1 cellular context compared by ENCODE assay signal in the genomic region with DNA sequence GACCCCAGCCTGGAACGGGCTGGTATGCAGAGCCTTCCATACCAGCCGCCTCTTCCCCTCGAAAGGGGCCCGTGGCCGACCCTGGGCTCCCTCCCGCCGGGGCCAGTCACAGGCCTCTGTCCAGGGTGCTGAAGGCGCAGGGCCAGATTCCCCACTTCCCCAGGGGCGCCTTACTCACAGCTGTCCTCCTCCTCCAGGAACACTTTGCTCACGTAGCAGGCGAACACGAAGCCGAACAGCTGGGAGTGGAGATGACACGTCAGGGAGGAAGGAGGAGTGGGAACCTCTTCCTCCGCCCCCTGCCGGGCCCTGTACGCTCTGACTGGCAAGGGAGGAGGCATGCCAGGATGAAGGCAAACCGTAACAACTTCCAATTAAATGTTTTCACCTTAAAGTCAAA.
TF ChIP-seq lines count a peak whose summit lies in the region.

No MANE protein-coding gene starts in this region.

TF ChIP-seq in HEK293, 187 proteins besides CTCF, POLR2A, EP300 and RAD21 (continued from another document and continues in another):
- TF ChIP-seq, protein P1, sequence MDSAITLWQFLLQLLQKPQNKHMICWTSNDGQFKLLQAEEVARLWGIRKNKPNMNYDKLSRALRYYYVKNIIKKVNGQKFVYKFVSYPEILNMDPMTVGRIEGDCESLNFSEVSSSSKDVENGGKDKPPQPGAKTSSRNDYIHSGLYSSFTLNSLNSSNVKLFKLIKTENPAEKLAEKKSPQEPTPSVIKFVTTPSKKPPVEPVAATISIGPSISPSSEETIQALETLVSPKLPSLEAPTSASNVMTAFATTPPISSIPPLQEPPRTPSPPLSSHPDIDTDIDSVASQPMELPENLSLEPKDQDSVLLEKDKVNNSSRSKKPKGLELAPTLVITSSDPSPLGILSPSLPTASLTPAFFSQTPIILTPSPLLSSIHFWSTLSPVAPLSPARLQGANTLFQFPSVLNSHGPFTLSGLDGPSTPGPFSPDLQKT (IDR thresholded peaks at IDR 0.05; ENCODE audit: borderline replicate concordance, low read depth, low read length): no peak
- TF ChIP-seq ZNF629 (tag by site-specific recombination; IDR thresholded peaks at IDR 0.05) (peak; percentile 77), GLIS2 (tag by site-specific recombination; IDR thresholded peaks at IDR 0.05) (no peak; the same call in none of the 2 replicates), ZNF549 (tag by site-specific recombination; IDR thresholded peaks at IDR 0.05) (no peak), KLF16 (tag by site-specific recombination; IDR thresholded peaks at IDR 0.05) (peak; percentile 33; the same call in 1 of the 2 replicates), IKZF3 (tag by site-specific recombination; IDR thresholded peaks at IDR 0.05) (0 out of 2 replicates have a peak, but pooled peaks have one; percentile 11), ZNF600 (tag by site-specific recombination; IDR thresholded peaks at IDR 0.05) (peak; percentile 72), ZNF132 (tag by site-specific recombination; IDR thresholded peaks at IDR 0.05; ENCODE audit: borderline replicate concordance) (no peak), ZNF792 (tag by site-specific recombination; IDR thresholded peaks at IDR 0.05) (no peak), ZNF76 (tag by site-specific recombination; IDR thresholded peaks at IDR 0.05; ENCODE audit: borderline replicate concordance, low read depth) (no peak), ZNF423 (tag by site-specific recombination; IDR thresholded peaks at IDR 0.05) (no peak), ZNF48 (tag by site-specific recombination; IDR thresholded peaks at IDR 0.05) (no peak), ZNF623 (tag by site-specific recombination; IDR thresholded peaks at IDR 0.05) (no peak), ZEB2 (tag by site-specific recombination; IDR thresholded peaks at IDR 0.05) (no peak), WT1 (tag by site-specific recombination; IDR thresholded peaks at IDR 0.05) (peak; percentile 52; the same call in 1 of the 2 replicates), PATZ1 (tag by site-specific recombination; IDR thresholded peaks at IDR 0.05) (peak; percentile 75), ZNF654 (tag by site-specific recombination; IDR thresholded peaks at IDR 0.05; ENCODE audit: low read depth) (no peak), HOXD13 (CRISPR knock-in tag; IDR thresholded peaks at IDR 0.05; ENCODE audit: borderline replicate concordance) (peak; percentile 27; the same call in 1 of the 2 replicates), SP3 (tag by site-specific recombination; IDR thresholded peaks at IDR 0.05) (no peak), ZSCAN30 (tag by site-specific recombination; IDR thresholded peaks at IDR 0.05) (peak; percentile 81; the same call in 1 of the 2 replicates), PRDM1 (tag by site-specific recombination; IDR thresholded peaks at IDR 0.05) (no peak), ZNF658 (tag by site-specific recombination; IDR thresholded peaks at IDR 0.05) (no peak), ZFP3 (tag by site-specific recombination; IDR thresholded peaks at IDR 0.05; ENCODE audit: low read depth) (no peak), YY2 (tag by site-specific recombination; IDR thresholded peaks at IDR 0.05) (no peak), ZNF223 (tag by site-specific recombination; IDR thresholded peaks at IDR 0.05) (no peak), ZNF791 (tag by site-specific recombination; IDR thresholded peaks at IDR 0.05) (no peak), ZNF510 (tag by site-specific recombination; IDR thresholded peaks at IDR 0.05; ENCODE audit: insufficient replicate concordance) (no peak), ZSCAN16 (tag by site-specific recombination; IDR thresholded peaks at IDR 0.05) (no peak), ZFP69B (tag by site-specific recombination; IDR thresholded peaks at IDR 0.05) (0 out of 2 replicates have a peak, but pooled peaks have one; percentile 15), ZNF23 (tag by site-specific recombination; IDR thresholded peaks at IDR 0.05; ENCODE audit: borderline replicate concordance) (no peak), TSHZ1 (tag by site-specific recombination; IDR thresholded peaks at IDR 0.05; ENCODE audit: borderline replicate concordance) (no peak)
- TF ChIP-seq, protein P2, sequence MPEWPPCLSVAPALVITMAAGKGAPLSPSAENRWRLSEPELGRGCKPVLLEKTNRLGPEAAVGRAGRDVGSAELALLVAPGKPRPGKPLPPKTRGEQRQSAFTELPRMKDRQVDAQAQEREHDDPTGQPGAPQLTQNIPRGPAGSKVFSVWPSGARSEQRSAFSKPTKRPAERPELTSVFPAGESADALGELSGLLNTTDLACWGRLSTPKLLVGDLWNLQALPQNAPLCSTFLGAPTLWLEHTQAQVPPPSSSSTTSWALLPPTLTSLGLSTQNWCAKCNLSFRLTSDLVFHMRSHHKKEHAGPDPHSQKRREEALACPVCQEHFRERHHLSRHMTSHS (tag by site-specific recombination; IDR thresholded peaks at IDR 0.05): no peak
- TF ChIP-seq, protein P3, sequence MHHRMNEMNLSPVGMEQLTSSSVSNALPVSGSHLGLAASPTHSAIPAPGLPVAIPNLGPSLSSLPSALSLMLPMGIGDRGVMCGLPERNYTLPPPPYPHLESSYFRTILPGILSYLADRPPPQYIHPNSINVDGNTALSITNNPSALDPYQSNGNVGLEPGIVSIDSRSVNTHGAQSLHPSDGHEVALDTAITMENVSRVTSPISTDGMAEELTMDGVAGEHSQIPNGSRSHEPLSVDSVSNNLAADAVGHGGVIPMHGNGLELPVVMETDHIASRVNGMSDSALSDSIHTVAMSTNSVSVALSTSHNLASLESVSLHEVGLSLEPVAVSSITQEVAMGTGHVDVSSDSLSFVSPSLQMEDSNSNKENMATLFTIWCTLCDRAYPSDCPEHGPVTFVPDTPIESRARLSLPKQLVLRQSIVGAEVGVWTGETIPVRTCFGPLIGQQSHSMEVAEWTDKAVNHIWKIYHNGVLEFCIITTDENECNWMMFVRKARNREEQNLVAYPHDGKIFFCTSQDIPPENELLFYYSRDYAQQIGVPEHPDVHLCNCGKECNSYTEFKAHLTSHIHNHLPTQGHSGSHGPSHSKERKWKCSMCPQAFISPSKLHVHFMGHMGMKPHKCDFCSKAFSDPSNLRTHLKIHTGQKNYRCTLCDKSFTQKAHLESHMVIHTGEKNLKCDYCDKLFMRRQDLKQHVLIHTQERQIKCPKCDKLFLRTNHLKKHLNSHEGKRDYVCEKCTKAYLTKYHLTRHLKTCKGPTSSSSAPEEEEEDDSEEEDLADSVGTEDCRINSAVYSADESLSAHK (tag by site-specific recombination; IDR thresholded peaks at IDR 0.05): no peak
- TF ChIP-seq, protein P4, sequence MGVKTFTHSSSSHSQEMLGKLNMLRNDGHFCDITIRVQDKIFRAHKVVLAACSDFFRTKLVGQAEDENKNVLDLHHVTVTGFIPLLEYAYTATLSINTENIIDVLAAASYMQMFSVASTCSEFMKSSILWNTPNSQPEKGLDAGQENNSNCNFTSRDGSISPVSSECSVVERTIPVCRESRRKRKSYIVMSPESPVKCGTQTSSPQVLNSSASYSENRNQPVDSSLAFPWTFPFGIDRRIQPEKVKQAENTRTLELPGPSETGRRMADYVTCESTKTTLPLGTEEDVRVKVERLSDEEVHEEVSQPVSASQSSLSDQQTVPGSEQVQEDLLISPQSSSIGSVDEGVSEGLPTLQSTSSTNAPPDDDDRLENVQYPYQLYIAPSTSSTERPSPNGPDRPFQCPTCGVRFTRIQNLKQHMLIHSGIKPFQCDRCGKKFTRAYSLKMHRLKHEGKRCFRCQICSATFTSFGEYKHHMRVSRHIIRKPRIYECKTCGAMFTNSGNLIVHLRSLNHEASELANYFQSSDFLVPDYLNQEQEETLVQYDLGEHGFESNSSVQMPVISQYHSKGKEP (tag by site-specific recombination; IDR thresholded peaks at IDR 0.05): no peak
- TF ChIP-seq, protein P5, sequence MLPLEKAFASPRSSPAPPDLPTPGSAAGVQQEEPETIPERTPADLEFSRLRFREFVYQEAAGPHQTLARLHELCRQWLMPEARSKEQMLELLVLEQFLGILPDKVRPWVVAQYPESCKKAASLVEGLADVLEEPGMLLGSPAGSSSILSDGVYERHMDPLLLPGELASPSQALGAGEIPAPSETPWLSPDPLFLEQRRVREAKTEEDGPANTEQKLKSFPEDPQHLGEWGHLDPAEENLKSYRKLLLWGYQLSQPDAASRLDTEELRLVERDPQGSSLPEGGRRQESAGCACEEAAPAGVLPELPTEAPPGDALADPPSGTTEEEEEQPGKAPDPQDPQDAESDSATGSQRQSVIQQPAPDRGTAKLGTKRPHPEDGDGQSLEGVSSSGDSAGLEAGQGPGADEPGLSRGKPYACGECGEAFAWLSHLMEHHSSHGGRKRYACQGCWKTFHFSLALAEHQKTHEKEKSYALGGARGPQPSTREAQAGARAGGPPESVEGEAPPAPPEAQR (tag by site-specific recombination; IDR thresholded peaks at IDR 0.05): no peak
- TF ChIP-seq, protein P6, sequence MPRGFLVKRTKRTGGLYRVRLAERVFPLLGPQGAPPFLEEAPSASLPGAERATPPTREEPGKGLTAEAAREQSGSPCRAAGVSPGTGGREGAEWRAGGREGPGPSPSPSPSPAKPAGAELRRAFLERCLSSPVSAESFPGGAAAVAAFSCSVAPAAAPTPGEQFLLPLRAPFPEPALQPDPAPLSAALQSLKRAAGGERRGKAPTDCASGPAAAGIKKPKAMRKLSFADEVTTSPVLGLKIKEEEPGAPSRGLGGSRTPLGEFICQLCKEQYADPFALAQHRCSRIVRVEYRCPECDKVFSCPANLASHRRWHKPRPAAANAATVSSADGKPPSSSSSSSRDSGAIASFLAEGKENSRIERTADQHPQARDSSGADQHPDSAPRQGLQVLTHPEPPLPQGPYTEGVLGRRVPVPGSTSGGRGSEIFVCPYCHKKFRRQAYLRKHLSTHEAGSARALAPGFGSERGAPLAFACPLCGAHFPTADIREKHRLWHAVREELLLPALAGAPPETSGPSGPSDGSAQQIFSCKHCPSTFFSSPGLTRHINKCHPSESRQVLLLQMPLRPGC (tag by site-specific recombination; IDR thresholded peaks at IDR 0.05): no peak
- TF ChIP-seq, protein P7, sequence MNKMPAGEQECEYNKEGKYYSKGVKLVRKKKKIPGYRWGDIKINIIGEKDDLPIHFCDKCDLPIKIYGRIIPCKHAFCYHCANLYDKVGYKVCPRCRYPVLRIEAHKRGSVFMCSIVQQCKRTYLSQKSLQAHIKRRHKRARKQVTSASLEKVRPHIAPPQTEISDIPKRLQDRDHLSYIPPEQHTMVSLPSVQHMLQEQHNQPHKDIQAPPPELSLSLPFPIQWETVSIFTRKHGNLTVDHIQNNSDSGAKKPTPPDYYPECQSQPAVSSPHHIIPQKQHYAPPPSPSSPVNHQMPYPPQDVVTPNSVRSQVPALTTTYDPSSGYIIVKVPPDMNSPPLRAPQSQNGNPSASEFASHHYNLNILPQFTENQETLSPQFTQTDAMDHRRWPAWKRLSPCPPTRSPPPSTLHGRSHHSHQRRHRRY (tag by site-specific recombination; IDR thresholded peaks at IDR 0.05): no peak
- TF ChIP-seq, protein P8, sequence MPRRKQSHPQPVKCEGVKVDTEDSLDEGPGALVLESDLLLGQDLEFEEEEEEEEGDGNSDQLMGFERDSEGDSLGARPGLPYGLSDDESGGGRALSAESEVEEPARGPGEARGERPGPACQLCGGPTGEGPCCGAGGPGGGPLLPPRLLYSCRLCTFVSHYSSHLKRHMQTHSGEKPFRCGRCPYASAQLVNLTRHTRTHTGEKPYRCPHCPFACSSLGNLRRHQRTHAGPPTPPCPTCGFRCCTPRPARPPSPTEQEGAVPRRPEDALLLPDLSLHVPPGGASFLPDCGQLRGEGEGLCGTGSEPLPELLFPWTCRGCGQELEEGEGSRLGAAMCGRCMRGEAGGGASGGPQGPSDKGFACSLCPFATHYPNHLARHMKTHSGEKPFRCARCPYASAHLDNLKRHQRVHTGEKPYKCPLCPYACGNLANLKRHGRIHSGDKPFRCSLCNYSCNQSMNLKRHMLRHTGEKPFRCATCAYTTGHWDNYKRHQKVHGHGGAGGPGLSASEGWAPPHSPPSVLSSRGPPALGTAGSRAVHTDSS (tag by site-specific recombination; IDR thresholded peaks at IDR 0.05): peak; percentile 65; the same call in 1 of the 2 replicates
